1 cellular context compared by ENCODE assay signal in genomic region chr6:34317172-34317477, GRCh38.
TF ChIP-seq lines count a peak whose summit lies in the region.

No MANE protein-coding gene starts in this region.

TF ChIP-seq in HEK293, 187 proteins besides CTCF, POLR2A, EP300 and RAD21 (continued from another document):
- TF ChIP-seq ZBTB49 (tag by site-specific recombination; IDR thresholded peaks at IDR 0.05; ENCODE audit: low read depth), result no peak
- TF ChIP-seq ZNF558 (tag by site-specific recombination; IDR thresholded peaks at IDR 0.05), result no peak
- TF ChIP-seq PRDM6 (tag by site-specific recombination; IDR thresholded peaks at IDR 0.05), result no peak
- TF ChIP-seq EGR2 (tag by site-specific recombination; IDR thresholded peaks at IDR 0.05; ENCODE audit: low read depth), result peak; percentile 87
- TF ChIP-seq PBX3 (CRISPR knock-in tag; IDR thresholded peaks at IDR 0.05), result no peak
- TF ChIP-seq ZFHX2 (tag by site-specific recombination; conservative IDR thresholded peaks at IDR 0.05), result peak; percentile 73
- TF ChIP-seq ZNF843 (tag by site-specific recombination; IDR thresholded peaks at IDR 0.05), result no peak
- TF ChIP-seq ZNF37A (tag by site-specific recombination; IDR thresholded peaks at IDR 0.05), result no peak
- TF ChIP-seq ZNF48 (tag by site-specific recombination; IDR thresholded peaks at IDR 0.05), result no peak
- no peak for TF ChIP-seq KLF9 (tag by site-specific recombination; IDR thresholded peaks at IDR 0.05; ENCODE audit: low read depth)
- no peak for TF ChIP-seq ZNF280D (tag by site-specific recombination; IDR thresholded peaks at IDR 0.05)
